In the genomic region with DNA sequence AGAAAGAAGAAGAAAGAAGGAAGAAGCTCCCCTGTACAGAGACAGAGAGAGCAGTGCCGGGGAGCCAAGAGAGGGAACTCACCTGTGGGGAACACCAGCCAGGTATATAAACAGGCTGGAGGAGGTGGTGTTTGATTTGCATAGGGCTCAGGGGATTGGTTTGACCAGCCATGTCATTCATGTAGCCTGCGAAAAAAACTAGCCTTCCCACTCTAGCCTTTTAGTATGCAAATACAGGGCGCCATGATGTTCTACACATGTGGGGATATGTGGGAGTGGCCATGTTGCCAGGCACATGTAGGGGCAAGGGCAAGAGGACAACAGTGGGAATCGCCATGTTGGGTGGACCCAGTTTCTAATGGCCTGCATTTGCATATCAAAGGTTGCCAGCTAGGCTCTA, we compare ENCODE assay signal across 2 cellular contexts.
A peak's percentile ranks its signal among the peaks of the same experiment; 100 is the strongest.
TF ChIP-seq lines count a peak whose summit lies in the region.

No MANE protein-coding gene starts in this region.

TF ChIP-seq in K562, 482 proteins besides CTCF, POLR2A, EP300 and RAD21:
- TF ChIP-seq YY1 (IDR thresholded peaks at IDR 0.05; ENCODE audit: borderline replicate concordance in 1 of 3, control insufficient read depth in 1 of 3, extremely low read depth in 1 of 3, insufficient read depth in 3 of 3, insufficient read length in 1 of 3, insufficient replicate concordance in 2 of 3, low read depth in 1 of 3, low read length in 2 of 3) (peak in 1 of 3 experiments; percentile 22), PKNOX1 (IDR thresholded peaks at IDR 0.05) (peak; percentile 27; the same call in 1 of the 2 replicates)

TF ChIP-seq in H1, 55 proteins besides CTCF, POLR2A, EP300 and RAD21:
- 0 out of 2 replicates have a peak, but pooled peaks have one; percentile 16 for TF ChIP-seq YY1 (IDR thresholded peaks at IDR 0.05; ENCODE audit: low read depth, low read length)
